ENCODE assay signal across 8 cellular contexts in genomic region chr10:15860692-15861201, GRCh38. TPM values are rescaled to one million over a fixed set of nuclear protein-coding genes. Genes with fewer than 3 reads are reported as not detected.
DNase-seq lines count a peak whose midpoint lies in the region; ATAC-seq and TF ChIP-seq lines count a peak whose summit lies in the region.

No MANE protein-coding gene starts in this region.

- H3K4me1 Mint-ChIP-seq in mesothelial cell of epicardium = peaks cover 26% of the 10 kb centered on the region

- no peaks in the 10 kb centered on the region for H3K36me3 Mint-ChIP-seq in mesothelial cell of epicardium

- H3K36me3 ChIP-seq in left ventricle myocardium inferior (no peaks in the 10 kb centered on the region), breast epithelium (no peaks in the 10 kb centered on the region)

- peaks cover 4% of the 10 kb centered on the region for H3K9me3 Mint-ChIP-seq in mesothelial cell of epicardium

- no peak for ATAC-seq in Right ventricle myocardium superior (ENCODE audit: poor library complexity)

- TF ChIP-seq CTCF in left ventricle myocardium inferior (IDR thresholded peaks at IDR 0.05; ENCODE audit: borderline replicate concordance) = no peak
- no peak for TF ChIP-seq CTCF in breast epithelium (IDR thresholded peaks at IDR 0.05)
- TF ChIP-seq CTCF in mesothelial cell of epicardium (IDR thresholded peaks at IDR 0.05; ENCODE audit: unreplicated experiment) = no peak
- no peak for TF ChIP-seq CTCF in GM13976 (IDR thresholded peaks at IDR 0.05; ENCODE audit: borderline replicate concordance, control extremely low read depth, extremely low read depth, insufficient read depth, missing control alignments)

- H3K27me3 Mint-ChIP-seq in mesothelial cell of epicardium (ENCODE audit: low read depth) = peaks cover 36% of the 10 kb centered on the region

- intact Hi-C loops in left ventricle myocardium inferior (cut with micrococcal nuclease) = no loop called here
- intact Hi-C loops in Right ventricle myocardium superior (cut with DNase I) = no loop called here
- intact Hi-C loops in breast epithelium (cut with DNase I; ENCODE audit: low total_unique reads) = loop anchor here (10.0 kb wide), 1 partner anchor 1764 kb away; no protein-coding TSS in a partner anchor

- no peaks in the 10 kb centered on the region for H3K9me3 ChIP-seq in left ventricle myocardium inferior (replicated peaks)
- H3K9me3 ChIP-seq in breast epithelium = no peaks in the 10 kb centered on the region

- in situ Hi-C loops in GM13976 (cut with MboI; ENCODE audit: low sequenced_read_pairs, unreplicated experiment) = no loop called here

- H3K27me3 ChIP-seq in left ventricle myocardium inferior (ENCODE audit: low read depth) = peaks cover 24% of the 10 kb centered on the region
- H3K27me3 ChIP-seq in breast epithelium = peaks cover 0 to 16% of the 10 kb centered on the region in 2 donors

- H3K27ac Mint-ChIP-seq in mesothelial cell of epicardium = peak overlapping the region; percentile 94

- no peak for TF ChIP-seq POLR2A in breast epithelium (IDR thresholded peaks at IDR 0.05)

- H3K4me3 Mint-ChIP-seq in mesothelial cell of epicardium = peak overlapping the region; percentile 99

- H3K4me3 ChIP-seq in left ventricle myocardium inferior (peak overlapping the region; percentile 93), breast epithelium (peak overlapping the region; percentile 86 to 91 (median 87))

- H3K4me1 ChIP-seq in left ventricle myocardium inferior (peaks cover 48% of the 10 kb centered on the region), breast epithelium (peaks cover 0 to 8% of the 10 kb centered on the region in 2 donors)

- DNase-seq in left ventricle myocardium inferior (no peak), Right ventricle myocardium superior (no peak), breast epithelium (ENCODE audit: low spot score in 2 of 2) (no peak), mesothelial cell of epicardium (ENCODE audit: low spot score in 2 of 2, unreplicated experiment in 2 of 2) (no peak), GM13976 (ENCODE audit: low spot score) (no peak), NCI-H446 (lab: John Stamatoyannopoulos, UW) (no peak)
- DNase-seq in activated CD4-positive, CD25-positive, alpha-beta regulatory T cell treated with anti-CD3 and anti-CD28 coated beads, Interleukin-2, amount 50 U/mL, for 72 hours = no peak
- DNase-seq in stimulated activated naive CD4-positive, alpha-beta T cell (lab: John Stamatoyannopoulos, UW) = no peak

- H3K27ac ChIP-seq in left ventricle myocardium inferior (replicated peaks) (peak overlapping the region; percentile 84), breast epithelium (peak overlapping the region; percentile 67 to 70)

RNA-seq across cellular contexts. Expression of gene MINDY3, which starts 0.4 kb away (rescaled TPM):
- total RNA-seq in left ventricle myocardium inferior (22.5 TPM), Right ventricle myocardium superior (16.7 TPM), breast epithelium (10 to 100 TPM; 33.0 to 38.3 (median 34.8) TPM), mesothelial cell of epicardium (23.1 to 28.6 TPM (median 28.5 TPM) in 3 replicates)
